Comparison of ENCODE assay signal across 10 cellular contexts in the genomic region with DNA sequence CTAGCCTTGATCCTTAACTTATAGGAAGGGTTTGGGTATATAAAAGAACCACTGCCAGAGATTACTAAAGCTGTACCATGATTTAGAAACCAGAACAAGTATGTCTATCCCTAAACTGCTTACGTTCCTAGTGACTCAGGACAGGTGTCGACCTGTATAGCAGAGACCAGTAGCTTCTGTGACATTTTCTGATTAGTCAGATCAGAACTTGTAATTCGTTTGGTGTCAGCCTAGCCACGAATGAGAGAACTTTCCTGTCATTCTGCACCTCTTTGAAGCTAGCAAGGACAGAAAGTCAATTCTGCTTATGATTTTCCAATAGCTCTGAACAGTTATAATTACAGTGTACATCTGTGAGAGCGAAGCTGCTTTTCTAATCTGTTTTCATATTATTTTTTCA. TPM values are rescaled to one million over a fixed set of nuclear protein-coding genes. Genes with fewer than 3 reads are reported as not detected.
DNase-seq lines count a peak whose midpoint lies in the region; ATAC-seq and TF ChIP-seq lines count a peak whose summit lies in the region.
"Had no signal": no experiment of that assay in that cellular context is flagged by ENCODE, and none has a peak within 500 bp of the region (broad histone marks: within the 10 kb centered on the region; RNA-seq: fewer than 3 reads in every experiment).

No MANE protein-coding gene starts in this region.

- WGBS in esophagus squamous epithelium, 2 donors = 60 to 64% methylated on average over 5 of the region's 5 CpGs

- H3K9me3 ChIP-seq in cardiac muscle cell (ENCODE audit: low read depth) (no peaks in the 10 kb centered on the region), uterus (no peaks in the 10 kb centered on the region), esophagus squamous epithelium (no peaks in the 10 kb centered on the region)

- H3K27ac ChIP-seq in cardiac muscle cell = peak overlapping the region; percentile 60
- no peak overlapping the region for H3K27ac ChIP-seq in uterus
- H3K27ac ChIP-seq in esophagus squamous epithelium = peak overlapping the region in 1 of 4 donors; percentile 2

- H3K4me3 ChIP-seq in cardiac muscle cell = no peak overlapping the region
- H3K4me3 ChIP-seq in uterus = no peak overlapping the region
- peak overlapping the region in 2 of 4 donors; percentile 1 to 25 for H3K4me3 ChIP-seq in esophagus squamous epithelium

- ATAC-seq in GM18499 (IDR thresholded peaks at IDR 0.05; ENCODE audit: insufficient read depth, unreplicated experiment) = peak; percentile 91
- ATAC-seq in GM19452 (IDR thresholded peaks at IDR 0.05; ENCODE audit: unreplicated experiment) = peak; percentile 92
- ATAC-seq in HG03103 (IDR thresholded peaks at IDR 0.05; ENCODE audit: low read depth, unreplicated experiment) = peak; percentile 83

- DNase-seq in cardiac muscle cell (ENCODE audit: low read depth in 1 of 2, low spot score in 1 of 2) = no peak
- no peak for DNase-seq in uterus
- DNase-seq in central memory CD4-positive, alpha-beta T cell = no peak
- DNase-seq in esophagus squamous epithelium (lab: John Stamatoyannopoulos, UW) = no peak
- no peak for DNase-seq in anterior cingulate cortex (lab: John Stamatoyannopoulos, UW)
- DNase-seq: MV-4-11 had no signal

- intact Hi-C loops in uterus (cut with DNase I; ENCODE audit: low total_unique reads) (no loop called here), esophagus squamous epithelium (cut with DNase I) (no loop called here)

- H3K27me3 ChIP-seq in cardiac muscle cell (no peaks in the 10 kb centered on the region), uterus (no peaks in the 10 kb centered on the region), esophagus squamous epithelium (no peaks in the 10 kb centered on the region)

- TF ChIP-seq CTCF in cardiac muscle cell (IDR thresholded peaks at IDR 0.05; ENCODE audit: low read depth, low read length) (no peak), uterus (IDR thresholded peaks at IDR 0.05) (no peak), esophagus squamous epithelium (IDR thresholded peaks at IDR 0.05) (no peak)

- H3K36me3 ChIP-seq in cardiac muscle cell = no peaks in the 10 kb centered on the region
- H3K36me3 ChIP-seq in uterus = no peaks in the 10 kb centered on the region
- H3K36me3 ChIP-seq in esophagus squamous epithelium = no peaks in the 10 kb centered on the region

- no peak for TF ChIP-seq POLR2A in uterus (IDR thresholded peaks at IDR 0.05)
- no peak for TF ChIP-seq POLR2A in esophagus squamous epithelium (IDR thresholded peaks at IDR 0.05)

- H3K4me1 ChIP-seq in cardiac muscle cell (ENCODE audit: low read depth) = peaks cover 17% of the 10 kb centered on the region
- H3K4me1 ChIP-seq in uterus = no peaks in the 10 kb centered on the region
- H3K4me1 ChIP-seq in esophagus squamous epithelium = no peaks in the 10 kb centered on the region

RNA-seq across cellular contexts. Expression of gene PRKACG, which starts 39.5 kb away (rescaled TPM):
- not detected in 2 replicates for total RNA-seq in cardiac muscle cell
- 0.13 TPM in 1 of 2 replicates, not detected in the other for polyA plus RNA-seq in cardiac muscle cell
- total RNA-seq in uterus = not detected
- not detected for total RNA-seq in esophagus squamous epithelium
- total RNA-seq: liver had no signal
- polyA plus RNA-seq: liver had no signal
